8 cellular contexts compared by ENCODE assay signal in the genomic region with DNA sequence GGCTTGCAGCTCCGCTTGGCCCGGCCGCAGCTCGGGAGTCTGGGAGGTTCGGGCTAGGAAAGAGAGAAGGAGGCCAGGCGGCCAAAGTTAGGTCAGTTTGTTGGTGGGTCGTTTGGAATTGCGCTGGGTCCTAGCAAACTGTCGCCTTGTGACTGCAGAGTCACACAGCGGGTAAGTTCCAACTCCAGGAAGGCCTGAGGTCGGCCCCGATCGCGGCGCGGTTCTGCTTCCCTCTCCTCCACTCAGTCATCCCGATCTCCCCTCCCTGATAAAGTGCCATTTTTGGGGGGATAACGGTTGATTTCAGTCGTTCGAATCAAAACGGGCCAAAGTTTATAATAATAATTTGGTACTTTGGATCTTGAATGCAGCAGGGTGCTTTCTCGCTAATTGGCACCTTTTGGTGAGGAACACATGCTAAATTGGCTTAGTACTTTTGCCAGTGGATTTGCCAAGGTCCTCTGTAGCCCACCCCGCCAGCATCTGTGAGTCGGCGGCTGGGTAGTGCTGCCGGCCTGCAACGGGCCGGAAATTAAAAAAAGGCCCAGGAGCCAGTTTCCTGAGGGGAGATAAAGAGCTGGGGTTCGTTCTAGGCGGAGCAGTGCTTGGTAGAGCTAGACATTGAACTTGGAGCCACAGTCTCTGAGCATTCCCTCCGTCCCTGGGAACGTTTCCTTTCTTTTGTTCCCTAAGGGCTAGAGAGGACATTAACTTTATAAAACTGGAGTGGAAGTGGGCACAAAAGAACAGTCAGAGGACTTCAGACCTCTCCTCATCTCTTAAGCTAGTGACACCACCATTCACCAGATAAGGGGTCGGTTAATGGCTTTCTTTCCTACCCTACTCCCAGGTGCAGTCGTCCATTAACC. TPM values are rescaled to one million over a fixed set of nuclear protein-coding genes. Genes with fewer than 3 reads are reported as not detected.
DNase-seq lines count a peak whose midpoint lies in the region; ATAC-seq and TF ChIP-seq lines count a peak whose summit lies in the region.

No MANE protein-coding gene starts in this region.

- H3K9me3 ChIP-seq in mononuclear cell (ENCODE audit: low read depth, low read length): no peaks in the 10 kb centered on the region
- no peaks in the 10 kb centered on the region for H3K9me3 ChIP-seq in upper lobe of left lung

- WGBS in upper lobe of left lung, 2 donors: 2 to 5% methylated on average over 9 to 34 of the region's 34 CpGs

- TF ChIP-seq CTCF in dorsolateral prefrontal cortex (IDR thresholded peaks at IDR 0.05 in 54 of 56, conservative IDR thresholded peaks at IDR 0.05 in 2 of 56; ENCODE audit: low read depth in 1 of 56, partially characterized antibody in 56 of 56) (no peak), upper lobe of left lung (IDR thresholded peaks at IDR 0.05) (no peak)

- peak overlapping the region; percentile 96 for H3K4me3 Mint-ChIP-seq in T-helper 1 cell treated with Interleukin-12 subunit alpha and Interleukin-12 subunit beta and Interleukin-4 antibody, amounts not matched to agents 30 μg/mL and 1 μg/mL, for 36 hours

- peak overlapping the region; percentile 94 for H3K27ac Mint-ChIP-seq in T-helper 1 cell treated with Interleukin-12 subunit alpha and Interleukin-12 subunit beta and Interleukin-4 antibody, amounts not matched to agents 30 μg/mL and 1 μg/mL, for 36 hours

- peaks cover 53% of the 10 kb centered on the region for H3K4me1 ChIP-seq in mononuclear cell (ENCODE audit: insufficient read depth, low read length)
- peaks cover 36 to 56% (median 43%) of the 10 kb centered on the region in 4 donors for H3K4me1 ChIP-seq in upper lobe of left lung

- H3K27me3 ChIP-seq in dorsolateral prefrontal cortex: no peaks in the 10 kb centered on the region
- H3K27me3 ChIP-seq in mononuclear cell (ENCODE audit: insufficient read depth, low read length): no peaks in the 10 kb centered on the region
- H3K27me3 ChIP-seq in upper lobe of left lung: no peaks in the 10 kb centered on the region

- TF ChIP-seq EP300 in upper lobe of left lung (IDR thresholded peaks at IDR 0.05): no peak

- no peak for TF ChIP-seq POLR2A in upper lobe of left lung (IDR thresholded peaks at IDR 0.05)

- peaks cover 34% of the 10 kb centered on the region for H3K4me1 Mint-ChIP-seq in T-helper 1 cell treated with Interleukin-12 subunit alpha and Interleukin-12 subunit beta and Interleukin-4 antibody, amounts not matched to agents 30 μg/mL and 1 μg/mL, for 36 hours (ENCODE audit: low read depth)

- H3K36me3 Mint-ChIP-seq in T-helper 1 cell treated with Interleukin-12 subunit alpha and Interleukin-12 subunit beta and Interleukin-4 antibody, amounts not matched to agents 30 μg/mL and 1 μg/mL, for 36 hours (ENCODE audit: low read depth): peaks cover 23% of the 10 kb centered on the region

- H3K27me3 Mint-ChIP-seq in T-helper 1 cell treated with Interleukin-12 subunit alpha and Interleukin-12 subunit beta and Interleukin-4 antibody, amounts not matched to agents 30 μg/mL and 1 μg/mL, for 36 hours (ENCODE audit: low read depth): no peaks in the 10 kb centered on the region

- H3K27ac ChIP-seq in dorsolateral prefrontal cortex (peak overlapping the region in 58 of 59 donors; percentile 0 to 97 (median 88)), upper lobe of left lung (peak overlapping the region; percentile 91 to 95 (median 94))

- H3K9me3 Mint-ChIP-seq in T-helper 1 cell treated with Interleukin-12 subunit alpha and Interleukin-12 subunit beta and Interleukin-4 antibody, amounts not matched to agents 30 μg/mL and 1 μg/mL, for 36 hours: no peaks in the 10 kb centered on the region

- DNase-seq in GM03348 (ENCODE audit: low spot score): peak; percentile 70
- DNase-seq in dorsolateral prefrontal cortex: no peak
- DNase-seq in upper lobe of left lung: no peak
- DNase-seq in HuH-7 (ENCODE audit: low spot score): no peak

- H3K36me3 ChIP-seq in upper lobe of left lung: no peaks in the 10 kb centered on the region

- intact Hi-C loops in dorsolateral prefrontal cortex (cut with DNase I): no loop called here

- ATAC-seq in HG02759 (IDR thresholded peaks at IDR 0.05; ENCODE audit: unreplicated experiment) (peak; percentile 23), upper lobe of left lung (ENCODE audit: low FRiP score in 2 of 2) (peak; percentile 38 to 45), HG02938 (IDR thresholded peaks at IDR 0.05; ENCODE audit: unreplicated experiment) (no peak)

- peak overlapping the region; percentile 58 to 100 (median 90) for H3K4me3 ChIP-seq in dorsolateral prefrontal cortex
- peak overlapping the region; percentile 84 for H3K4me3 ChIP-seq in mononuclear cell (ENCODE audit: low read length)
- H3K4me3 ChIP-seq in upper lobe of left lung: peak overlapping the region; percentile 58 to 93 (median 78)

RNA-seq across cellular contexts. Expression of a gene that starts 0.9 kb away (rescaled TPM):
- total RNA-seq in dorsolateral prefrontal cortex (10 to 100 TPM; 50.3 to 89.3 (median 74.5) TPM), mononuclear cell (28.0 TPM), upper lobe of left lung (10 to 100 TPM; 24.1 to 45.8 (median 39.2) TPM)

RNA-seq across cellular contexts. Expression of a gene that starts 17.2 kb away (rescaled TPM):
- 1 to 10 TPM in 10 of 120 experiments, under 1 TPM in 75, not detected in 35; 0.10 to 1.4 (median 0.47) TPM for total RNA-seq in dorsolateral prefrontal cortex
- 0.10 TPM for total RNA-seq in mononuclear cell
- total RNA-seq in upper lobe of left lung: 1 to 10 TPM in 1 of 6 donors, under 1 TPM in 4, not detected in 1; 0.10 to 1.0 (median 0.57) TPM
